ENCODE assay signal across 1 cellular context in genomic region chr9:137223078-137224040, GRCh38.
A peak's percentile ranks its signal among the peaks of the same experiment; 100 is the strongest.
TF ChIP-seq lines count a peak whose summit lies in the region.

No MANE protein-coding gene starts in this region.

TF ChIP-seq in H1, 55 proteins besides CTCF, POLR2A, EP300 and RAD21:
- TF ChIP-seq CHD2 (IDR thresholded peaks at IDR 0.05; ENCODE audit: low read length) (0 out of 2 replicates have a peak, but pooled peaks have one; percentile 13), SIX5 (IDR thresholded peaks at IDR 0.05; ENCODE audit: low read depth, low read length) (no peak), TBP (IDR thresholded peaks at IDR 0.05; ENCODE audit: low read depth, low read length) (no peak), SIRT6 (IDR thresholded peaks at IDR 0.05; ENCODE audit: low read length) (no peak), CEBPB (IDR thresholded peaks at IDR 0.05; ENCODE audit: low read depth, low read length) (no peak), CBX5 (IDR thresholded peaks at IDR 0.05; ENCODE audit: low read depth, low read length) (no peak), POLR2AphosphoS5 (IDR thresholded peaks at IDR 0.05; ENCODE audit: low read depth, low read length) (no peak), YY1 (IDR thresholded peaks at IDR 0.05; ENCODE audit: low read depth, low read length) (peak; percentile 54; the same call in 1 of the 2 replicates), SAP30 (IDR thresholded peaks at IDR 0.05; ENCODE audit: insufficient read depth, insufficient replicate concordance, low read length) (no peak), TAF7 (optimal IDR thresholded peaks at IDR 0.05; ENCODE audit: borderline replicate concordance, low read depth, low read length) (peak; percentile 43), RBBP5 (IDR thresholded peaks at IDR 0.05; ENCODE audit: borderline replicate concordance, low read depth, low read length) (no peak), TEAD4 (IDR thresholded peaks at IDR 0.05; ENCODE audit: low read depth, low read length) (no peak), ATF2 (IDR thresholded peaks at IDR 0.05; ENCODE audit: low read length) (0 out of 2 replicates have a peak, but pooled peaks have one; percentile 31), SP4 (IDR thresholded peaks at IDR 0.05; ENCODE audit: low read length) (peak; percentile 89), ASH2L (IDR thresholded peaks at IDR 0.05; ENCODE audit: low read length) (peak; percentile 21), BACH1 (IDR thresholded peaks at IDR 0.05; ENCODE audit: low read length) (peak; percentile 73), BRCA1 (IDR thresholded peaks at IDR 0.05; ENCODE audit: low read depth, low read length) (no peak), MAX (IDR thresholded peaks at IDR 0.05) (no peak), PHF8 (conservative IDR thresholded peaks at IDR 0.05; ENCODE audit: low read depth, low read length) (peak; percentile 44; the same call in 1 of the 2 replicates), NANOG (IDR thresholded peaks at IDR 0.05; ENCODE audit: insufficient read depth, low read depth, low read length, poor library complexity, severe bottlenecking) (no peak), SIN3A (conservative IDR thresholded peaks at IDR 0.05 in 1 of 2, IDR thresholded peaks at IDR 0.05 in 1 of 2; ENCODE audit: low read depth in 1 of 2, low read length in 2 of 2) (peak in 1 of 2 experiments; percentile 62; a peak in 2 of 4 replicates), GTF2F1 (IDR thresholded peaks at IDR 0.05; ENCODE audit: borderline replicate concordance, low read depth, low read length) (no peak), SP2 (IDR thresholded peaks at IDR 0.05; ENCODE audit: low read length) (peak; percentile 44), HDAC2 (IDR thresholded peaks at IDR 0.05; ENCODE audit: borderline replicate concordance in 1 of 2, low read depth in 2 of 2, low read length in 2 of 2) (peak in 1 of 2 experiments; percentile 84; a peak in 1 of 4 replicates), EGR1 (IDR thresholded peaks at IDR 0.05; ENCODE audit: borderline replicate concordance, low read depth, low read length) (peak; percentile 50), TCF12 (IDR thresholded peaks at IDR 0.05; ENCODE audit: low read depth, low read length) (no peak), POU5F1 (IDR thresholded peaks at IDR 0.05; ENCODE audit: low read depth, low read length) (no peak), EZH2 (IDR thresholded peaks at IDR 0.05; ENCODE audit: low read depth, low read length, severe bottlenecking) (peak; percentile 55), SP1 (IDR thresholded peaks at IDR 0.05; ENCODE audit: low read depth, low read length) (peak; percentile 93), TAF1 (IDR thresholded peaks at IDR 0.05; ENCODE audit: low read depth, low read length) (peak; percentile 55), ATF3 (IDR thresholded peaks at IDR 0.05; ENCODE audit: insufficient read depth, low read depth, low read length) (no peak), FOSL1 (IDR thresholded peaks at IDR 0.05; ENCODE audit: insufficient read depth, low read depth, low read length) (no peak), ZNF274 (IDR thresholded peaks at IDR 0.05; ENCODE audit: borderline replicate concordance, extremely low read depth, low read length) (no peak), JUND (IDR thresholded peaks at IDR 0.05; ENCODE audit: low read length) (no peak; the same call in 1 of the 2 replicates), KDM5A (IDR thresholded peaks at IDR 0.05; ENCODE audit: low read length) (peak; percentile 30; the same call in 1 of the 2 replicates), NRF1 (IDR thresholded peaks at IDR 0.05; ENCODE audit: low read depth, low read length) (peak; percentile 69), KDM4A (IDR thresholded peaks at IDR 0.05; ENCODE audit: low read depth, low read length, severe bottlenecking) (peak; percentile 71), GABPA (IDR thresholded peaks at IDR 0.05; ENCODE audit: borderline replicate concordance, insufficient read depth, low read length) (peak; percentile 96)
